In the genomic region with DNA sequence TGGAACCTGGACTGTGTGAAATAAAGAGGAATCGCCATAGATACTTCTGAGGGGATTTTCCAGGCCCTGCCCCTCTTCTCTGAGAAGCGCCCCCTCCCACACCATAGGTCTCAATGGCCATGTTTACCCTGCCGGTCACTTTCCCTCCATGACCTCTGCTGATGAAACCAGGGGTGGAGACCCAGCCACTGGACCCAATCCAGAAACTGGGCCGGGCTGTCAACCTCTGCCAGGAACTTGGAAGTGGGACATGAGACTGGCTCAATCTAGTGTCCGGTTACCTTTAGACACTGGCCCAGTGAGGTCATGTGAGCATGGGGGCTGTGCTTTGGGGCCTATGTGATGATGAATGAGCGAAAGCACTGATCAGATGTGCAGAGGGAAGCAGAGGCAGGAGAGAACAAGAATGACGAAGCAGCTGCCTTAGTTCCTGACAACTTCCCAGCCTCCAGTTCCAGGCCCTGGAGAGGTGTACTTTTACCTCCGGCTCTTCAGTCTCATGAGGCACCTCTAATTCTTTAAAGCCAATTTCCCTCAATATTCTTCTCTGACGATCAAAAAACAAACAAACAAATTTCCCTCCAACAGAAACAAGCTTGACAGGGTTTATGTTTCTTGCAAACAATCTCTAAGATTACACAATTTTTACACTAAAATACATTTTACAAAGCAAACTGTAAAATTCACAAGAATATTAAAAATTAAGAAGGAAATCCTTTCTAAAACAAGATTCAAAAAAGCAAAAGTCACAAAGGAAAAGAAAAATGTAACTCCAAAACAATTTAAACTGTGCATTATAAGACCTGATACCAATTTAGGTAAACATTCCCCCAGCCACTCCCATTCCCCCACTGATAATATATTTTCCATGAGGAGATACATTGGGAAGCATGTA, we compare ENCODE assay signal across 11 cellular contexts. TPM values are rescaled to one million over a fixed set of nuclear protein-coding genes. Genes with fewer than 3 reads are reported as not detected.
A peak's percentile ranks its signal among the peaks of the same experiment; 100 is the strongest.
DNase-seq lines count a peak whose midpoint lies in the region; ATAC-seq and TF ChIP-seq lines count a peak whose summit lies in the region.
"Had no signal": no experiment of that assay in that cellular context is flagged by ENCODE, and none has a peak within 500 bp of the region (broad histone marks: within the 10 kb centered on the region; RNA-seq: fewer than 3 reads in every experiment).

No MANE protein-coding gene starts in this region.

- H3K27ac Mint-ChIP-seq in type B pancreatic cell: peak overlapping the region; percentile 48
- H3K27ac Mint-ChIP-seq in activated CD4-positive, alpha-beta T cell treated with anti-CD3 and anti-CD28 coated beads for 36 hours: no peak overlapping the region

- H3K36me3 ChIP-seq in lower lobe of right lung: no peaks in the 10 kb centered on the region

- no peak for TF ChIP-seq CTCF in LNCaP clone FGC (IDR thresholded peaks at IDR 0.05; ENCODE audit: control insufficient read depth, extremely low read depth, insufficient read depth)
- TF ChIP-seq CTCF in lower lobe of right lung (IDR thresholded peaks at IDR 0.05): no peak
- TF ChIP-seq CTCF in type B pancreatic cell (conservative IDR thresholded peaks at IDR 0.05): no peak

- no peaks in the 10 kb centered on the region for H3K9me3 ChIP-seq in lower lobe of right lung

- ATAC-seq in lower lobe of right lung: peak; percentile 73 to 78
- no peak for ATAC-seq in activated CD4-positive, alpha-beta T cell treated with anti-CD3 and anti-CD28 coated beads for 36 hours

- peak; percentile 55 for DNase-seq in LNCaP clone FGC (ENCODE audit: low read depth)
- peak; percentile 72 for DNase-seq in dedifferentiated amniotic fluid mesenchymal stem cell (ENCODE audit: extremely low spot score)
- DNase-seq in lower lobe of right lung: peak; percentile 72
- no peak for DNase-seq in type B pancreatic cell (ENCODE audit: extremely low spot score, unreplicated experiment)
- no peak for DNase-seq in AML-193 (lab: John Stamatoyannopoulos, UW)
- DNase-seq in amniotic stem cell (lab: John Stamatoyannopoulos, UW): no peak
- DNase-seq in NCI-H748 treated with DMSO at 0.1 percent for 48 hours (lab: John Stamatoyannopoulos, UW): no peak
- DNase-seq in activated CD4-positive, alpha-beta T cell treated with anti-CD3 and anti-CD28 coated beads for 36 hours: no peak
- DNase-seq: NCI-H774; stimulated activated CD4-positive, alpha-beta T cell treated with anti-CD3 and anti-CD28 coated beads, Interleukin-12 subunit alpha, Interleukin-12 subunit beta, amount 100 ng/mL, for 4 hours had no signal

- H3K36me3 Mint-ChIP-seq in type B pancreatic cell: peaks cover 3% of the 10 kb centered on the region
- no peaks in the 10 kb centered on the region for H3K36me3 Mint-ChIP-seq in activated CD4-positive, alpha-beta T cell treated with anti-CD3 and anti-CD28 coated beads for 36 hours (ENCODE audit: low read depth)

- no peaks in the 10 kb centered on the region for H3K27me3 ChIP-seq in lower lobe of right lung (ENCODE audit: low read depth)

- peaks cover 51% of the 10 kb centered on the region for H3K4me1 ChIP-seq in lower lobe of right lung

- H3K27ac ChIP-seq in lower lobe of right lung: peak overlapping the region; percentile 34
- H3K27ac ChIP-seq: epithelial cell of prostate had no signal

- no peaks in the 10 kb centered on the region for H3K27me3 Mint-ChIP-seq in type B pancreatic cell
- H3K27me3 Mint-ChIP-seq in activated CD4-positive, alpha-beta T cell treated with anti-CD3 and anti-CD28 coated beads for 36 hours: peaks cover 26% of the 10 kb centered on the region

- peaks cover 43% of the 10 kb centered on the region for H3K4me1 Mint-ChIP-seq in type B pancreatic cell (ENCODE audit: unreplicated experiment)
- peaks cover 14% of the 10 kb centered on the region for H3K4me1 Mint-ChIP-seq in activated CD4-positive, alpha-beta T cell treated with anti-CD3 and anti-CD28 coated beads for 36 hours

- peak overlapping the region; percentile 52 for H3K4me3 Mint-ChIP-seq in type B pancreatic cell
- H3K4me3 Mint-ChIP-seq in activated CD4-positive, alpha-beta T cell treated with anti-CD3 and anti-CD28 coated beads for 36 hours: no peak overlapping the region

- CTCF ChIA-PET in activated CD4-positive, alpha-beta T cell treated with anti-CD3 and anti-CD28 coated beads for 36 hours (lab: Charles Lee): interaction anchor here (0.6 kb wide), 1 partner anchor 996 kb away, joined by 3 read pairs; no protein-coding TSS in a partner anchor

- H3K9me3 Mint-ChIP-seq in type B pancreatic cell: no peaks in the 10 kb centered on the region
- no peaks in the 10 kb centered on the region for H3K9me3 Mint-ChIP-seq in activated CD4-positive, alpha-beta T cell treated with anti-CD3 and anti-CD28 coated beads for 36 hours (ENCODE audit: low read depth)

- intact Hi-C loops in lower lobe of right lung (cut with DNase I): no loop called here
- intact Hi-C loops in activated CD4-positive, alpha-beta T cell treated with anti-CD3 and anti-CD28 coated beads for 36 hours (cut with DNase I, micrococcal nuclease): no loop called here

- POLR2A ChIA-PET in activated CD4-positive, alpha-beta T cell treated with anti-CD3 and anti-CD28 coated beads for 36 hours (lab: Charles Lee): no interaction called here

- H3K4me3 ChIP-seq in LNCaP clone FGC (ENCODE audit: low read depth, low read length) (no peak overlapping the region), lower lobe of right lung (no peak overlapping the region)

RNA-seq across cellular contexts. Expression of gene ASAP3, which starts 4.8 kb away (rescaled TPM):
- total RNA-seq in lower lobe of right lung: 34.5 TPM
- 41.9 and 65.7 TPM in 2 replicates for total RNA-seq in type B pancreatic cell (ENCODE audit: low replicate concordance)
- total RNA-seq in activated CD4-positive, alpha-beta T cell treated with anti-CD3 and anti-CD28 coated beads for 36 hours: under 1 TPM; 0.37 to 0.57 TPM

RNA-seq across cellular contexts. Expression of gene E2F2, which starts 51.9 kb away (rescaled TPM):
- total RNA-seq in lower lobe of right lung (1.1 TPM), type B pancreatic cell (ENCODE audit: low replicate concordance) (8.4 and 9.4 TPM in 2 replicates)
- 10 to 100 TPM; 25.0 to 32.0 TPM for total RNA-seq in activated CD4-positive, alpha-beta T cell treated with anti-CD3 and anti-CD28 coated beads for 36 hours

RNA-seq across cellular contexts. Expression of gene TCEA3, which starts 54.6 kb away (rescaled TPM):
- total RNA-seq in lower lobe of right lung (41.9 TPM), type B pancreatic cell (ENCODE audit: low replicate concordance) (8.8 and 9.2 TPM in 2 replicates)
- 1 to 10 TPM; 5.5 to 6.8 TPM for total RNA-seq in activated CD4-positive, alpha-beta T cell treated with anti-CD3 and anti-CD28 coated beads for 36 hours

Comparison
In these comparisons a context has a peak if more than half of its experiments do, and no peak if none do; other contexts are left out.
1. DNase-seq: peak in LNCaP clone FGC (single experiment), dedifferentiated amniotic fluid mesenchymal stem cell (single experiment) and lower lobe of right lung (single experiment); none in type B pancreatic cell (single experiment), AML-193 (0 of 2), amniotic stem cell (single experiment), NCI-H748 treated with DMSO at 0.1 percent for 48 hours (single experiment) and activated CD4-positive, alpha-beta T cell treated with anti-CD3 and anti-CD28 coated beads for 36 hours (single experiment).
2. RNA of gene ASAP3, which starts 4.8 kb away (total RNA-seq): 41.9 to 65.7 TPM in type B pancreatic cell and 34.5 TPM in lower lobe of right lung (single experiment); 0.37 to 0.57 TPM in activated CD4-positive, alpha-beta T cell treated with anti-CD3 and anti-CD28 coated beads for 36 hours; every median in the first group is over 10 times any median in the second.